ENCODE assay signal across 2 cellular contexts in genomic region chr2:131515235-131515634, GRCh38.
TF ChIP-seq lines count a peak whose summit lies in the region.

No MANE protein-coding gene starts in this region.

TF ChIP-seq in GM12878, 131 proteins besides CTCF, POLR2A, EP300 and RAD21:
- TF ChIP-seq ZNF687 (IDR thresholded peaks at IDR 0.05) = 0 out of 2 replicates have a peak, but pooled peaks have one; percentile 26
- peak in 1 of 2 experiments; percentile 35; a peak in 1 of 4 replicates for TF ChIP-seq BHLHE40 (IDR thresholded peaks at IDR 0.05; ENCODE audit: borderline replicate concordance in 1 of 2, low read depth in 2 of 2, low read length in 1 of 2)

TF ChIP-seq in HepG2, 621 proteins besides CTCF, POLR2A, EP300 and RAD21:
- TF ChIP-seq RBFOX2 (IDR thresholded peaks at IDR 0.05; ENCODE audit: low read depth, low read length) = peak; percentile 41; the same call in 1 of the 2 replicates
